1 cellular context compared by ENCODE assay signal in genomic region chr16:8850279-8850885, GRCh38.
TF ChIP-seq lines count a peak whose summit lies in the region.

No MANE protein-coding gene starts in this region.

TF ChIP-seq in GM12878, 131 proteins besides CTCF, POLR2A, EP300 and RAD21:
- TF ChIP-seq FOS (IDR thresholded peaks at IDR 0.05; ENCODE audit: borderline replicate concordance, extremely low read depth, insufficient read length) = no peak
- TF ChIP-seq RAD51 (IDR thresholded peaks at IDR 0.05) = no peak
- 0 out of 2 replicates have a peak, but pooled peaks have one; percentile 5 for TF ChIP-seq POLR2AphosphoS5 (IDR thresholded peaks at IDR 0.05; ENCODE audit: low read length)
- no peak for TF ChIP-seq CUX1 (IDR thresholded peaks at IDR 0.05; ENCODE audit: insufficient replicate concordance, low read depth, low read length)
- 0 out of 2 replicates have a peak, but pooled peaks have one; percentile 19 for TF ChIP-seq POLR2AphosphoS2 (IDR thresholded peaks at IDR 0.05; ENCODE audit: low read depth, low read length)
- 0 out of 2 replicates have a peak, but pooled peaks have one; percentile 28 for TF ChIP-seq BACH1 (IDR thresholded peaks at IDR 0.05; ENCODE audit: borderline replicate concordance)
- no peak for TF ChIP-seq WRNIP1 (IDR thresholded peaks at IDR 0.05; ENCODE audit: borderline replicate concordance, low read depth, low read length)
- TF ChIP-seq HDAC6 (IDR thresholded peaks at IDR 0.05; ENCODE audit: unreplicated experiment) = no peak
- no peak for TF ChIP-seq SIN3A (IDR thresholded peaks at IDR 0.05; ENCODE audit: low read depth, low read length)
- no peak for TF ChIP-seq GATAD2B (conservative IDR thresholded peaks at IDR 0.05; ENCODE audit: low read depth)
- 0 out of 2 replicates have a peak, but pooled peaks have one; percentile 35 for TF ChIP-seq SPI1 (IDR thresholded peaks at IDR 0.05; ENCODE audit: borderline replicate concordance, insufficient read depth, low read depth, low read length)
